In genomic region chr1:216212826-216213225, GRCh38 we compare ENCODE assay signal across 33 cellular contexts.
"Had no signal": no experiment of that assay in that cellular context is flagged by ENCODE, and none has a peak within 500 bp of the region (broad histone marks: within the 10 kb centered on the region; RNA-seq: fewer than 3 reads in every experiment).

No MANE protein-coding gene starts in this region.

- DNase-seq: activated CD4-positive, alpha-beta T cell treated with anti-CD3 and anti-CD28 coated beads for 36 hours; activated CD4-positive, alpha-beta T cell treated with anti-CD3 and anti-CD28 coated beads, Interleukin-2, amount 10 ng/mL, durations not matched to agents 7 days and 5 days; activated CD4-positive, alpha-beta T cell treated with anti-CD3 and anti-CD28 coated beads, Interleukin-2, amount 50 U/mL, for 48 hours; activated CD8-positive, alpha-beta T cell treated with anti-CD3 and anti-CD28 coated beads, Interleukin-2, amount 10 ng/mL, durations not matched to agents 7 days and 5 days; activated gamma-delta T cell treated with Interleukin-2 at 50 U/mL for 16 hours; activated naive CD4-positive, alpha-beta T cell treated with anti-CD3 and anti-CD28 coated beads for 36 hours; activated T-cell treated with anti-CD3 and anti-CD28 coated beads, Interleukin-2, amount 50 U/mL, for 4 hours; adrenal gland; body of pancreas; Kasumi-1; KG1; MG63; NCI-H1048; NCI-H1105 treated with DMSO at 0.1 percent for 48 hours; NCI-H1436 treated with DMSO at 0.1 percent for 48 hours; NCI-H1694 treated with DMSO at 0.1 percent for 48 hours; NCI-H2029; NCI-H345; NCI-H524 treated with DMSO at 0.1 percent for 48 hours; PC-9; SIG-M5; T1000 had no signal

- H3K4me2 ChIP-seq: PC-9 had no signal

- H3K36me3 Mint-ChIP-seq: activated naive CD4-positive, alpha-beta T cell treated with anti-CD3 and anti-CD28 coated beads, Interleukin-2, amount 50 U/mL, for 72 hours; WTC11 had no signal

- H3K36me3 ChIP-seq: adrenal gland, breast epithelium, MG63 had no signal

- H3K4me3 Mint-ChIP-seq: activated CD4-positive, alpha-beta T cell treated with anti-CD3 and anti-CD28 coated beads for 36 hours; activated CD4-positive, alpha-beta T cell treated with anti-CD3 and anti-CD28 coated beads, Interleukin-2, amount 10 ng/mL, durations not matched to agents 7 days and 5 days; activated CD8-positive, alpha-beta T cell treated with anti-CD3 and anti-CD28 coated beads, Interleukin-2, amount 10 ng/mL, durations not matched to agents 7 days and 5 days; activated naive CD4-positive, alpha-beta T cell treated with anti-CD3 and anti-CD28 coated beads for 36 hours; activated T-cell treated with anti-CD3 and anti-CD28 coated beads, Interleukin-2, amount 50 U/mL, for 4 hours; activated T-helper 1 cell treated with anti-CD3 and anti-CD28 coated beads, Interleukin-12 subunit alpha, Interleukin-12 subunit beta, Interleukin-2, Interleukin-4 antibody, amounts not matched to agents 30 ng/mL and 10 ng/mL and 1 ng/mL, durations not matched to agents 14 hours and 24 hours and 36 hours; WTC11 had no signal

- H3K9me3 Mint-ChIP-seq: activated CD4-positive, alpha-beta T cell treated with anti-CD3 and anti-CD28 coated beads, Interleukin-2, amount 10 ng/mL, durations not matched to agents 7 days and 5 days; activated naive CD4-positive, alpha-beta T cell treated with anti-CD3 and anti-CD28 coated beads for 36 hours; activated T-helper 1 cell treated with anti-CD3 and anti-CD28 coated beads, Interleukin-12 subunit alpha, Interleukin-12 subunit beta, Interleukin-2, Interleukin-4 antibody, amounts not matched to agents 30 ng/mL and 10 ng/mL and 1 ng/mL, durations not matched to agents 14 hours and 24 hours and 36 hours; WTC11 had no signal

- H3K4me1 Mint-ChIP-seq: activated CD4-positive, alpha-beta T cell treated with anti-CD3 and anti-CD28 coated beads for 36 hours; activated CD4-positive, alpha-beta T cell treated with anti-CD3 and anti-CD28 coated beads, Interleukin-2, amount 10 ng/mL, durations not matched to agents 7 days and 5 days; WTC11 had no signal

- H3K27me3 Mint-ChIP-seq: activated CD4-positive, alpha-beta T cell treated with anti-CD3 and anti-CD28 coated beads for 36 hours; activated CD4-positive, alpha-beta T cell treated with anti-CD3 and anti-CD28 coated beads, Interleukin-2, amount 10 ng/mL, durations not matched to agents 7 days and 5 days had no signal

- FAIRE-seq: astrocyte, RCC 7860 had no signal

- H2AFZ ChIP-seq: PC-9 had no signal

- ATAC-seq: activated CD4-positive, alpha-beta T cell treated with anti-CD3 and anti-CD28 coated beads for 36 hours; activated CD4-positive, CD25-positive, alpha-beta regulatory T cell treated with anti-CD3 and anti-CD28 coated beads, Interleukin-2, amount 50 U/mL, for 24 hours; activated CD8-positive, alpha-beta T cell treated with anti-CD3 and anti-CD28 coated beads, Interleukin-2, amount 10 ng/mL, durations not matched to agents 7 days and 5 days; activated naive CD4-positive, alpha-beta T cell treated with anti-CD3 and anti-CD28 coated beads, Interleukin-2, amount 50 U/mL, for 72 hours; activated T-cell treated with anti-CD3 and anti-CD28 coated beads, Interleukin-2, amount 50 U/mL, for 4 hours; body of pancreas; Right ventricle myocardium inferior; SK-N-SH treated with all-trans-retinoic acid at 6 μM for 48 hours; WTC11 had no signal

- H3K27ac Mint-ChIP-seq: activated CD4-positive, alpha-beta T cell treated with anti-CD3 and anti-CD28 coated beads for 36 hours; activated CD4-positive, alpha-beta T cell treated with anti-CD3 and anti-CD28 coated beads, Interleukin-2, amount 10 ng/mL, durations not matched to agents 7 days and 5 days; activated CD8-positive, alpha-beta T cell treated with anti-CD3 and anti-CD28 coated beads, Interleukin-2, amount 10 ng/mL, durations not matched to agents 7 days and 5 days; activated naive CD4-positive, alpha-beta T cell treated with anti-CD3 and anti-CD28 coated beads for 36 hours; activated naive CD4-positive, alpha-beta T cell treated with anti-CD3 and anti-CD28 coated beads, Interleukin-2, amount 50 U/mL, for 72 hours; activated T-helper 1 cell treated with anti-CD3 and anti-CD28 coated beads, Interleukin-12 subunit alpha, Interleukin-12 subunit beta, Interleukin-2, Interleukin-4 antibody, amounts not matched to agents 30 ng/mL and 10 ng/mL and 1 ng/mL, durations not matched to agents 14 hours and 24 hours and 36 hours; WTC11 had no signal

- H3K27me3 ChIP-seq: adrenal gland, body of pancreas, breast epithelium, MG63 had no signal

- H3K4me3 ChIP-seq: adrenal gland, body of pancreas, breast epithelium, coronary artery, MG63, PC-9 had no signal

- H3K4me1 ChIP-seq: adrenal gland, body of pancreas, breast epithelium had no signal

- H3K9me3 ChIP-seq: adrenal gland, body of pancreas, breast epithelium, MG63 had no signal

- H3K27ac ChIP-seq: adrenal gland, body of pancreas, breast epithelium, coronary artery, PC-9, RWPE1 had no signal
